20 cellular contexts compared by ENCODE assay signal in the genomic region with DNA sequence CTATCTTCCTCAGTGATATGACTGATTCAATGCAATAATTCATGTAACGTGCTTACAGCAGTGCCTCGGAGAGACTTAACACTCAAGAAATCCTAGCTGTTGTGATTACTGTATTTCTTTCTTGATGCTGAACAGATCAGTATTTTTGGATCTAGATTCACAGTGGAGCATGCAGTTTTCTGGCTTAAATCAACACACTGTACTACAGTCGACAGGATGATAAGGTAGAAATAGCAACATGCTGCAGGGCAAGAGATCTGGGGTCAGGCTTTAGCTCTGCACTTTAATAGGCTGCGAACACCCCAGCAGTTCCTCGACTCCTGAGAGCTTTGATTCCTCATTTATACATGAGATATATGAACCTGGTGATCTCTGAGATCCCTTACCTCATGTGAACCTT.
DNase-seq lines count a peak whose midpoint lies in the region; ATAC-seq and TF ChIP-seq lines count a peak whose summit lies in the region.
"Had no signal": no experiment of that assay in that cellular context is flagged by ENCODE, and none has a peak within 500 bp of the region (broad histone marks: within the 10 kb centered on the region; RNA-seq: fewer than 3 reads in every experiment).

No MANE protein-coding gene starts in this region.

- no peak for TF ChIP-seq CTCF in sigmoid colon (IDR thresholded peaks at IDR 0.05)
- no peak for TF ChIP-seq CTCF in spleen (IDR thresholded peaks at IDR 0.05 in 8 of 11, conservative IDR thresholded peaks at IDR 0.05 in 3 of 11)

- no peaks in the 10 kb centered on the region for H3K27me3 ChIP-seq in right cardiac atrium (ENCODE audit: control insufficient read depth, insufficient read depth)
- no peaks in the 10 kb centered on the region for H3K27me3 ChIP-seq in sigmoid colon
- H3K27me3 ChIP-seq in spleen (replicated peaks in 1 of 7), result no peaks in the 10 kb centered on the region
- H3K27me3 ChIP-seq: BLaER1 treated with 17β-estradiol and CSF1 and Interleukin-3, amounts not matched to agents 10 nM and 100 nM; SJCRH30 had no signal

- ATAC-seq in Right ventricle myocardium superior (ENCODE audit: poor library complexity), result peak; percentile 83
- ATAC-seq in right cardiac atrium, result peak; percentile 43 to 76
- no peak for ATAC-seq in HG03139 (IDR thresholded peaks at IDR 0.05; ENCODE audit: unreplicated experiment)
- ATAC-seq in GM19463 (IDR thresholded peaks at IDR 0.05; ENCODE audit: unreplicated experiment), result no peak
- ATAC-seq: CD8-positive, alpha-beta T cell had no signal

- H3K4me3 ChIP-seq in right cardiac atrium (ENCODE audit: low read length), result no peak overlapping the region
- no peak overlapping the region for H3K4me3 ChIP-seq in sigmoid colon
- H3K4me3 ChIP-seq in spleen, result no peak overlapping the region
- H3K4me3 ChIP-seq: BLaER1 treated with 17β-estradiol and CSF1 and Interleukin-3, amounts not matched to agents 10 nM and 100 nM; SJCRH30 had no signal

- H3K27ac ChIP-seq in right cardiac atrium (ENCODE audit: low read length) (peak overlapping the region; percentile 46), sigmoid colon (peak overlapping the region in 3 of 4 donors; percentile 42 to 58 (median 51)), spleen (no peak overlapping the region)
- H3K27ac ChIP-seq: BLaER1 treated with 17β-estradiol and CSF1 and Interleukin-3, amounts not matched to agents 10 nM and 100 nM; SJCRH30 had no signal

- no peaks in the 10 kb centered on the region for H3K9me3 ChIP-seq in right cardiac atrium (ENCODE audit: control insufficient read depth, low read length)
- H3K9me3 ChIP-seq in sigmoid colon, result no peaks in the 10 kb centered on the region
- H3K9me3 ChIP-seq in spleen, result no peaks in the 10 kb centered on the region
- H3K9me3 ChIP-seq: BLaER1 treated with 17β-estradiol and CSF1 and Interleukin-3, amounts not matched to agents 10 nM and 100 nM; SJCRH30 had no signal

- WGBS in right cardiac atrium, result 36% methylated on average over 5 of the region's 5 CpGs
- 86 to 92% methylated on average over 5 of the region's 5 CpGs for WGBS in sigmoid colon, 2 donors
- 87 to 97% (median 92%) methylated on average over 5 of the region's 5 CpGs for WGBS in spleen, 5 donors

- H3K36me3 ChIP-seq in sigmoid colon (no peaks in the 10 kb centered on the region), spleen (no peaks in the 10 kb centered on the region)
- H3K36me3 ChIP-seq: BLaER1 treated with 17β-estradiol and CSF1 and Interleukin-3, amounts not matched to agents 10 nM and 100 nM; SJCRH30 had no signal

- TF ChIP-seq EP300 in sigmoid colon (IDR thresholded peaks at IDR 0.05), result peak in 1 of 4 donors; percentile 17

- H3K4me1 ChIP-seq in right cardiac atrium (ENCODE audit: control insufficient read depth, insufficient read depth, low read length) (no peaks in the 10 kb centered on the region), sigmoid colon (peaks cover 0 to 32% (median 19%) of the 10 kb centered on the region in 4 donors), spleen (no peaks in the 10 kb centered on the region)
- H3K4me1 ChIP-seq: BLaER1 treated with 17β-estradiol and CSF1 and Interleukin-3, amounts not matched to agents 10 nM and 100 nM had no signal

- peak; percentile 28 for DNase-seq in cerebellar cortex (ENCODE audit: low spot score)
- DNase-seq in Right ventricle myocardium superior, result no peak
- DNase-seq in right cardiac atrium, result no peak
- no peak for DNase-seq in sigmoid colon
- no peak for DNase-seq in spleen
- DNase-seq in T-helper 1 cell, result no peak
- DNase-seq: CD8-positive, alpha-beta T cell; H7; KG1; MV-4-11; NCI-H1417; NCI-H187 treated with DMSO at 0.1 percent for 48 hours; NCI-H226; NCI-H524; NCI-H82; RPMI8226; SJCRH30 had no signal

- TF ChIP-seq POLR2A in sigmoid colon (IDR thresholded peaks at IDR 0.05), result no peak
- TF ChIP-seq POLR2A in spleen (IDR thresholded peaks at IDR 0.05), result no peak

- intact Hi-C loops in Right ventricle myocardium superior (cut with DNase I), result no loop called here
- intact Hi-C loops in right cardiac atrium (cut with DNase I), result no loop called here
- intact Hi-C loops in sigmoid colon (cut with DNase I), result no loop called here
- intact Hi-C loops in spleen (cut with DNase I; ENCODE audit: low total_unique reads), result no loop called here

Comparison
In these comparisons a context has a peak if more than half of its experiments do, and no peak if none do; other contexts are left out.
1. ATAC-seq: peak in Right ventricle myocardium superior (single experiment) and right cardiac atrium (2 of 2); none in HG03139 (single experiment) and GM19463 (single experiment).
2. H3K27ac ChIP-seq: peak in right cardiac atrium (single experiment) and sigmoid colon (3 of 4); none in spleen (0 of 8).